ENCODE assay signal across 11 cellular contexts in the genomic region with DNA sequence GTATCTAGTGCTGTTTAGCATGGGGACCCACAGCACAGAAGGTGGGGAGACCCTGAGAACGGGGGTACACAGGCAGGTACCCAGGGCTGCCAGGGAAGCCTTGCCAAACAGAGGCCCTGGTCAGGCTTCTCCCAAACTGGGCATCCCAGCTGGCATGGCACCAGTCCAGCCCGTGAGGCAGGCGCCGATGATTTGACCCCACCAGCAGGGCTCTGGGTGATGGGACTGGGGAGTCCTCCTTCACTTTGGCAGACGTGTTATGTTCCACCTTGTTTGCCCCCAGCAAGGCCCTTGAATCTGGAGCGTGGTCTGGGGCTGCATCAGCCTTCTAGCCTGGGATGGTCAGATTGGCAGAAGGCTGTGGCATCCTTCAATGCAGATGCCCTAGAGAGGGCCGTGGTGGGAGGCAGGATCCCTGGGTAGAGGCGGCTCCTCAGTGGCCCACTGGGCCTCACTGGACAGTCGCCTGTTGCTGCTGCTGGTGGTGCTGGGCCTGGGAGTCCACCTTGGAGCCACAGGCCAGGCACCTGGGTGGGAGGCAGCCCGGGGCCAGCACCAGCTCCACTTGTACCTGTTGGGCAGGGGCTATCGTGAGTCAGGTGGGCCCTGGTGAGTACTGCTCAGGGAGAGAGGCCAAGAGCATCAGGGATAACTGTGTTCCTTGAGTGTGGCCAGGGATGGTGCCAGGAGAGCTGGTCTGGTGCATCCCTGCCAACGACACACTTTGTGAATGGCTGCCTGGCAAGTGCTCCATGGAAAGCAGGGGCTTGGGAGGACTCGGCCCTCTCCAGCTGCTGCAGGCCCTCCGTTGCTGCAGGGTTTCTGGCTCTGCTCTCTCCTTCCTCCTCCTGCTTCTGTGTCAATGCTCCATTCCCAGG. TPM values are rescaled to one million over a fixed set of nuclear protein-coding genes. Genes with fewer than 3 reads are reported as not detected.
DNase-seq lines count a peak whose midpoint lies in the region; ATAC-seq, FAIRE-seq and TF ChIP-seq lines count a peak whose summit lies in the region.
"Had no signal": no experiment of that assay in that cellular context is flagged by ENCODE, and none has a peak within 500 bp of the region (broad histone marks: within the 10 kb centered on the region; RNA-seq: fewer than 3 reads in every experiment).

No MANE protein-coding gene starts in this region.

- CTCF ChIA-PET in H1 (lab: Charles Lee; ENCODE audit: partially characterized antibody), result interaction anchor here (0.7 to 10.8 kb wide), 8 partner anchors 7 to 91 kb away, joined by 3 to 114 read pairs (median 4); no protein-coding TSS in a partner anchor

- peaks cover 93% of the 10 kb centered on the region for H3K4me1 Mint-ChIP-seq in activated T-cell treated with anti-CD3 and anti-CD28 coated beads, Interleukin-2, amount 50 U/mL, for 24 hours (ENCODE audit: low read depth)
- H3K4me1 Mint-ChIP-seq in stimulated activated memory B cell treated with anti-CD40 and anti-IgM and Interleukin-4, amounts not matched to agents 10 μg/mL and 1 μg/mL and 100 μg/mL, for 72 hours, result peaks cover 97% of the 10 kb centered on the region

- peaks cover 19% of the 10 kb centered on the region; the same call in 1 of the 2 replicates for H3F3A ChIP-seq in OCI-LY1 (ENCODE audit: insufficient read depth, low read length)

- no peaks in the 10 kb centered on the region for H3K79me1 ChIP-seq in H1 (ENCODE audit: low read depth, low read length)

- no peak overlapping the region; the same call in 1 of the 2 replicates for H4K8ac ChIP-seq in H1 (ENCODE audit: extremely low read depth, insufficient read depth, low read length)

- no peak for FAIRE-seq in H1 (lab: Jason Lieb, UNC)

- 0 out of 2 replicates have a peak overlapping the region, but pooled peaks have one; percentile 16 for H2BK15ac ChIP-seq in H1 (ENCODE audit: low read length)

- no peak overlapping the region for H4K5ac ChIP-seq in H1 (ENCODE audit: insufficient read length, low read depth, low read length)

- peaks cover 100% of the 10 kb centered on the region for H3K4me1 ChIP-seq in OCI-LY1 (ENCODE audit: insufficient read depth, low read length, severe bottlenecking)
- H3K4me1 ChIP-seq in H1 (replicated peaks in 1 of 4; ENCODE audit: control insufficient read depth in 3 of 4, insufficient read depth in 4 of 4, low read length in 3 of 4), result peaks cover 4 to 7% (median 6%) of the 10 kb centered on the region in 4 experiments; a peak in 6 of 7 replicates

- peak overlapping the region; percentile 70 for H3K4me2 ChIP-seq in OCI-LY1 (ENCODE audit: low read length)
- H3K4me2 ChIP-seq in H1 (ENCODE audit: insufficient read depth in 1 of 2, low read depth in 2 of 2, low read length in 2 of 2), result no peak overlapping the region

- no peak for TF ChIP-seq POLR2A in H1 (IDR thresholded peaks at IDR 0.05; ENCODE audit: control extremely low read depth in 1 of 2, low read depth in 2 of 2, low read length in 2 of 2)

- H3K9ac ChIP-seq in OCI-LY1 (ENCODE audit: low read length) (peak overlapping the region; percentile 68; the same call in 1 of the 2 replicates), H1 (replicated peaks in 1 of 4; ENCODE audit: extremely low read depth in 1 of 4, low read depth in 3 of 4, low read length in 3 of 4) (no peak overlapping the region)

- no peak for ATAC-seq in stimulated activated memory B cell treated with anti-CD40 and anti-IgM and Interleukin-4, amounts not matched to agents 10 μg/mL and 1 μg/mL and 100 μg/mL, for 72 hours
- ATAC-seq: Panc1 had no signal

- TF ChIP-seq CTCF in OCI-LY1 (IDR thresholded peaks at IDR 0.05; ENCODE audit: low read length), result no peak
- no peak for TF ChIP-seq CTCF in H1 (IDR thresholded peaks at IDR 0.05; ENCODE audit: control extremely low read depth in 1 of 3, insufficient read depth in 1 of 3, low read depth in 1 of 3, low read length in 3 of 3)

- no peak overlapping the region for H3K4ac ChIP-seq in H1 (replicated peaks; ENCODE audit: insufficient read length, low read depth, low read length)

- peak overlapping the region; percentile 85 for H3K4me3 Mint-ChIP-seq in activated T-cell treated with anti-CD3 and anti-CD28 coated beads, Interleukin-2, amount 50 U/mL, for 24 hours
- H3K4me3 Mint-ChIP-seq in stimulated activated memory B cell treated with anti-CD40 and anti-IgM and Interleukin-4, amounts not matched to agents 10 μg/mL and 1 μg/mL and 100 μg/mL, for 72 hours, result no peak overlapping the region

- TF ChIP-seq RAD21 in H1 (IDR thresholded peaks at IDR 0.05 in 1 of 2, conservative IDR thresholded peaks at IDR 0.05 in 1 of 2; ENCODE audit: low read depth in 2 of 2, low read length in 2 of 2), result no peak

- no peaks in the 10 kb centered on the region for H3K9me3 Mint-ChIP-seq in activated T-cell treated with anti-CD3 and anti-CD28 coated beads, Interleukin-2, amount 50 U/mL, for 24 hours
- H3K9me3 Mint-ChIP-seq in stimulated activated memory B cell treated with anti-CD40 and anti-IgM and Interleukin-4, amounts not matched to agents 10 μg/mL and 1 μg/mL and 100 μg/mL, for 72 hours, result no peaks in the 10 kb centered on the region

- H3K9me2 ChIP-seq in OCI-LY1 (ENCODE audit: low read depth, low read length), result no peaks in the 10 kb centered on the region

- H4K91ac ChIP-seq in H1 (replicated peaks; ENCODE audit: insufficient read length, low read length), result no peak overlapping the region

- H2AK5ac ChIP-seq in H1 (ENCODE audit: low read depth, low read length), result no peak overlapping the region

- no peak overlapping the region for H2BK120ac ChIP-seq in H1 (replicated peaks; ENCODE audit: low read depth, low read length)

- 90% methylated on average over 14 of the region's 14 CpGs; no CpG with 5 or more reads in 1 of the 2 experiments for WGBS in H1 (ENCODE audit: extremely low coverage in 1 of 2, insufficient coverage in 1 of 2, insufficient read length in 1 of 2, insufficient replicate concordance in 2 of 2, low coverage in 1 of 2, low lambda C conversion rate in 2 of 2, missing lambda C conversion rate in 1 of 2), 2 experiments

- no peaks in the 10 kb centered on the region for H3K9me3 ChIP-seq in OCI-LY1 (ENCODE audit: low read length)
- no peaks in the 10 kb centered on the region for H3K9me3 ChIP-seq in H1 (ENCODE audit: insufficient read depth in 2 of 2, low read depth in 1 of 2, low read length in 1 of 2)
- H3K9me3 ChIP-seq: thyroid gland had no signal

- peak overlapping the region; percentile 92 for H3K27ac Mint-ChIP-seq in activated T-cell treated with anti-CD3 and anti-CD28 coated beads, Interleukin-2, amount 50 U/mL, for 24 hours
- H3K27ac Mint-ChIP-seq in stimulated activated memory B cell treated with anti-CD40 and anti-IgM and Interleukin-4, amounts not matched to agents 10 μg/mL and 1 μg/mL and 100 μg/mL, for 72 hours, result peak overlapping the region; percentile 92

- H3K27me3 ChIP-seq in OCI-LY1 (ENCODE audit: insufficient read depth, low read length), result no peaks in the 10 kb centered on the region
- peaks cover 0 to 6% (median under 1%) of the 10 kb centered on the region in 4 experiments; a peak in 4 of 7 replicates for H3K27me3 ChIP-seq in H1 (replicated peaks in 1 of 4; ENCODE audit: control insufficient read depth in 3 of 4, extremely low read depth in 1 of 4, insufficient read depth in 3 of 4, low read length in 3 of 4)
- H3K27me3 ChIP-seq: thyroid gland had no signal

- no peak overlapping the region for H3K14ac ChIP-seq in H1 (ENCODE audit: insufficient read length)

- H3K27me3 Mint-ChIP-seq in activated T-cell treated with anti-CD3 and anti-CD28 coated beads, Interleukin-2, amount 50 U/mL, for 24 hours, result no peaks in the 10 kb centered on the region
- no peaks in the 10 kb centered on the region for H3K27me3 Mint-ChIP-seq in stimulated activated memory B cell treated with anti-CD40 and anti-IgM and Interleukin-4, amounts not matched to agents 10 μg/mL and 1 μg/mL and 100 μg/mL, for 72 hours

- H3K18ac ChIP-seq in H1 (ENCODE audit: extremely low read depth, low read length), result no peak overlapping the region

- 0 out of 2 replicates have a peak overlapping the region, but pooled peaks have one; percentile 17 for H2BK12ac ChIP-seq in H1 (ENCODE audit: low read depth, low read length)

- H3K27ac ChIP-seq in OCI-LY1 (ENCODE audit: low read depth, low read length, poor library complexity, severe bottlenecking) (peak overlapping the region; percentile 99), H1 (ENCODE audit: low read depth, low read length) (no peak overlapping the region)
- H3K27ac ChIP-seq: thyroid gland had no signal

- H2BK20ac ChIP-seq in H1 (ENCODE audit: low read length), result no peak overlapping the region

- no peak for DNase-seq in activated T-cell treated with anti-CD3 and anti-CD28 coated beads, Interleukin-2, amount 50 U/mL, for 24 hours
- no peak for DNase-seq in activated T-cell treated with anti-CD3 and anti-CD28 coated beads for 4 hours
- no peak for DNase-seq in H1 (ENCODE audit: low read depth in 1 of 2, low spot score in 2 of 2)
- no peak for DNase-seq in iPS-NIHi7 (ENCODE audit: extremely low spot score)
- no peak for DNase-seq in DMS79 (lab: John Stamatoyannopoulos, UW)
- DNase-seq in NCI-H510A treated with DMSO at 0.1 percent for 48 hours (lab: John Stamatoyannopoulos, UW), result no peak
- DNase-seq: activated T-cell treated with anti-CD3 and anti-CD28 coated beads, Interleukin-2, amount 50 U/mL, for 48 hours had no signal

- H3K23ac ChIP-seq in H1 (ENCODE audit: insufficient read length), result no peak overlapping the region

- H2AFZ ChIP-seq in OCI-LY1 (ENCODE audit: low read length), result no peak overlapping the region
- H2AFZ ChIP-seq in H1 (ENCODE audit: low read length), result no peak overlapping the region

- POLR2A ChIA-PET in H1 (lab: Charles Lee; ENCODE audit: partially characterized antibody), result no interaction called here

- no peak overlapping the region for H3K56ac ChIP-seq in H1 (replicated peaks; ENCODE audit: insufficient read length, low read depth, low read length)

- peaks cover 62% of the 10 kb centered on the region for H3K36me3 Mint-ChIP-seq in activated T-cell treated with anti-CD3 and anti-CD28 coated beads, Interleukin-2, amount 50 U/mL, for 24 hours (ENCODE audit: low read depth)
- H3K36me3 Mint-ChIP-seq in stimulated activated memory B cell treated with anti-CD40 and anti-IgM and Interleukin-4, amounts not matched to agents 10 μg/mL and 1 μg/mL and 100 μg/mL, for 72 hours, result no peaks in the 10 kb centered on the region

- no peaks in the 10 kb centered on the region for H4K20me1 ChIP-seq in OCI-LY1 (ENCODE audit: insufficient read depth, low read length)
- no peaks in the 10 kb centered on the region for H4K20me1 ChIP-seq in H1 (replicated peaks in 1 of 2; ENCODE audit: control insufficient read depth in 1 of 2, insufficient read depth in 2 of 2, low read length in 2 of 2)

- H3K23me2 ChIP-seq in H1 (ENCODE audit: low read depth, low read length), result no peaks in the 10 kb centered on the region

- 0 out of 2 replicates have a peak overlapping the region, but pooled peaks have one; percentile 56 for H2BK5ac ChIP-seq in H1 (ENCODE audit: low read depth, low read length)

- H3K4me3 ChIP-seq in OCI-LY1 (ENCODE audit: low read depth, low read length, poor library complexity, severe bottlenecking), result peak overlapping the region; percentile 69
- H3K4me3 ChIP-seq in H1 (ENCODE audit: extremely low read depth in 1 of 4, insufficient read depth in 2 of 4, low read depth in 3 of 4, low read length in 4 of 4), result no peak overlapping the region
- H3K4me3 ChIP-seq: thyroid gland had no signal

- H3K36me3 ChIP-seq in OCI-LY1 (ENCODE audit: insufficient read depth, low read length) (no peaks in the 10 kb centered on the region; the same call in 1 of the 2 replicates), H1 (ENCODE audit: control insufficient read depth in 2 of 4, insufficient read depth in 4 of 4, low read length in 3 of 4) (no peaks in the 10 kb centered on the region)
- H3K36me3 ChIP-seq: thyroid gland had no signal

- H3K79me2 ChIP-seq in OCI-LY1 (ENCODE audit: insufficient read depth, low read length) (no peaks in the 10 kb centered on the region), H1 (ENCODE audit: control insufficient read depth in 1 of 2, insufficient read depth in 2 of 2, low read length in 2 of 2) (no peaks in the 10 kb centered on the region)

- no peak for TF ChIP-seq EP300 in H1 (IDR thresholded peaks at IDR 0.05; ENCODE audit: borderline replicate concordance in 1 of 2, low read depth in 2 of 2, low read length in 2 of 2)

RNA-seq across cellular contexts. Expression of a gene that starts 3.3 kb away (rescaled TPM):
- total RNA-seq in H1 (2021; fragmentation: NEBNext Ultra II Directional; extraction: Animal tissue kit (Norgen Biotek cat#: 25700)), result 7.1 and 7.2 TPM in 2 replicates
- 20.3 and 22.1 TPM in 2 replicates for polyA plus RNA-seq in H1 (2011; rRNA removed)
- 12.9 TPM for polyA plus RNA-seq in H1 (2011; cell fraction: cytosol; rRNA removed)
- 23.1 TPM for polyA plus RNA-seq in H1 (2011; cell fraction: nucleus; rRNA removed)
- polyA plus RNA-seq in H1 (2012, experiment 1 of 2), result 6.9 to 12.0 TPM (median 8.8 TPM) in 4 replicates
- 6.4 TPM for polyA plus RNA-seq in H1 (2012, experiment 2 of 2)
- polyA plus RNA-seq in H1 (2013, experiment 1 of 2), result 5.4 TPM
- polyA plus RNA-seq in H1 (2013, experiment 2 of 2), result 5.4 TPM
- 14.0 and 14.6 TPM in 2 replicates for polyA minus RNA-seq in H1 (2011; rRNA and poly(A)+ RNA removed)
- polyA minus RNA-seq in H1 (2011; cell fraction: cytosol; rRNA and poly(A)+ RNA removed), result 10.5 TPM
- 11.1 TPM for polyA minus RNA-seq in H1 (2011; cell fraction: nucleus; rRNA and poly(A)+ RNA removed)
